Comparison of ENCODE assay signal across 9 cellular contexts in genomic region chr17:4433515-4434031, GRCh38.
A peak's percentile ranks its signal among the peaks of the same experiment; 100 is the strongest.
DNase-seq lines count a peak whose midpoint lies in the region; ATAC-seq lines count a peak whose summit lies in the region.
"Had no signal": no experiment of that assay in that cellular context is flagged by ENCODE, and none has a peak within 500 bp of the region (broad histone marks: within the 10 kb centered on the region; RNA-seq: fewer than 3 reads in every experiment).

TSS of gene SPNS3 (plus strand) at chr17:4433940. CDS start at chr17:4433968, 28 bp downstream.

- ATAC-seq in GM18511 (IDR thresholded peaks at IDR 0.05; ENCODE audit: unreplicated experiment) (no peak), HG02885 (IDR thresholded peaks at IDR 0.05; ENCODE audit: poor library complexity, unreplicated experiment) (no peak), GM19397 (IDR thresholded peaks at IDR 0.05; ENCODE audit: unreplicated experiment) (no peak)
- ATAC-seq: left lobe of liver had no signal

- DNase-seq in KG1 (lab: John Stamatoyannopoulos, UW) (peak; percentile 27), T-helper 2 cell (peak in 3 of 5 experiments; percentile 8 to 82 (median 26)), iPS-NIHi7 (ENCODE audit: extremely low spot score) (no peak)
- DNase-seq in central memory CD4-positive, alpha-beta T cell, result peak; percentile 0
- DNase-seq in stimulated activated CD8-positive, alpha-beta memory T cell treated with anti-CD3 and anti-CD28 coated beads, Interleukin-4, amount 100 ng/mL, for 48 hours, result peak; percentile 67
